Comparison of ENCODE assay signal across 10 cellular contexts in genomic region chr1:99527078-99527477, GRCh38.
A peak's percentile ranks its signal among the peaks of the same experiment; 100 is the strongest.
DNase-seq lines count a peak whose midpoint lies in the region; ATAC-seq and TF ChIP-seq lines count a peak whose summit lies in the region.
"Had no signal": no experiment of that assay in that cellular context is flagged by ENCODE, and none has a peak within 500 bp of the region (broad histone marks: within the 10 kb centered on the region; RNA-seq: fewer than 3 reads in every experiment).

No MANE protein-coding gene starts in this region.

- no peaks in the 10 kb centered on the region for H3F3A ChIP-seq in smooth muscle cell (ENCODE audit: low read depth)

- DNase-seq in HEK293T (ENCODE audit: extremely low spot score) (peak; percentile 18), SK-MEL-5 (ENCODE audit: low read depth, low spot score) (peak; percentile 53), fibroblast of villous mesenchyme (ENCODE audit: low read depth) (peak; percentile 37), smooth muscle cell (lab: John Stamatoyannopoulos, UW; ENCODE audit: unreplicated experiment) (no peak), stomach (no peak), MV-4-11 (lab: John Stamatoyannopoulos, UW) (no peak)
- DNase-seq: activated CD8-positive, alpha-beta memory T cell treated with anti-CD3 and anti-CD28 coated beads, Interleukin-2, amount 10 ng/mL, durations not matched to agents 7 days and 5 days; NCI-H2227 treated with DMSO at 0.1 percent for 48 hours had no signal

- no peaks in the 10 kb centered on the region for H4K20me1 ChIP-seq in smooth muscle cell (ENCODE audit: low read depth)

- H3K27me3 ChIP-seq in smooth muscle cell (ENCODE audit: low read depth) (no peaks in the 10 kb centered on the region), stomach (no peaks in the 10 kb centered on the region)
- H3K27me3 ChIP-seq: neutrophil had no signal

- 66% methylated on average over 3 of the region's 3 CpGs for WGBS in smooth muscle cell (ENCODE audit: low lambda C conversion rate)
- 82 to 94% (median 86%) methylated on average over 3 of the region's 3 CpGs for WGBS in stomach, 5 donors

- POLR2A ChIA-PET in HEK293T (lab: Yijun Ruan, JAX): no interaction called here

- H3K4me1 ChIP-seq in smooth muscle cell (ENCODE audit: low read depth): peaks cover 9% of the 10 kb centered on the region
- no peaks in the 10 kb centered on the region for H3K4me1 ChIP-seq in stomach

- no peak for ATAC-seq in GM18505 (IDR thresholded peaks at IDR 0.05; ENCODE audit: unreplicated experiment)
- ATAC-seq: activated CD8-positive, alpha-beta memory T cell treated with anti-CD3 and anti-CD28 coated beads, Interleukin-2, amount 10 ng/mL, durations not matched to agents 7 days and 5 days had no signal

- peaks cover 2% of the 10 kb centered on the region for H3K9me3 ChIP-seq in smooth muscle cell (replicated peaks; ENCODE audit: low read depth)
- H3K9me3 ChIP-seq in stomach: no peaks in the 10 kb centered on the region
- H3K9me3 ChIP-seq: neutrophil had no signal

- H3K79me2 ChIP-seq in smooth muscle cell (ENCODE audit: low read depth): no peaks in the 10 kb centered on the region

- no peak overlapping the region for H3K9ac ChIP-seq in smooth muscle cell (ENCODE audit: low read depth)

- CTCF ChIA-PET in HEK293T (lab: Yijun Ruan, JAX): interaction anchor here (0.5 to 1.6 kb wide), 6 partner anchors 10 to 1606 kb away, joined by 3 to 5 read pairs (median 3); partner anchors contain the start of gene DPYD

- in situ Hi-C loops in SK-MEL-5 (cut with HindIII; ENCODE audit: low pct_unique_long_range_greater_than_20kb, low sequenced_read_pairs): no loop called here

- TF ChIP-seq EP300 in stomach (IDR thresholded peaks at IDR 0.05): no peak

- H3K36me3 ChIP-seq in smooth muscle cell (ENCODE audit: low read depth) (no peaks in the 10 kb centered on the region), stomach (no peaks in the 10 kb centered on the region)
- H3K36me3 ChIP-seq: neutrophil had no signal

- TF ChIP-seq CTCF in fibroblast of villous mesenchyme (IDR thresholded peaks at IDR 0.05; ENCODE audit: insufficient read depth, low read depth, low read length) (peak; percentile 48), smooth muscle cell (IDR thresholded peaks at IDR 0.05; ENCODE audit: borderline replicate concordance, insufficient read depth, poor library complexity, severe bottlenecking) (peak; percentile 40), stomach (IDR thresholded peaks at IDR 0.05) (no peak)

- intact Hi-C loops in stomach (cut with DNase I; ENCODE audit: low total_unique reads): no loop called here

- H3K27ac ChIP-seq in smooth muscle cell (ENCODE audit: low read depth) (no peak overlapping the region), stomach (no peak overlapping the region)
- H3K27ac ChIP-seq: neutrophil had no signal

- no peak overlapping the region for H3K4me3 ChIP-seq in fibroblast of villous mesenchyme (ENCODE audit: low read depth, low read length)
- no peak overlapping the region for H3K4me3 ChIP-seq in smooth muscle cell
- H3K4me3 ChIP-seq in stomach: no peak overlapping the region

- TF ChIP-seq POLR2A in stomach (IDR thresholded peaks at IDR 0.05) (no peak), GM18505 (IDR thresholded peaks at IDR 0.05; ENCODE audit: borderline replicate concordance, extremely low read depth, insufficient read depth, insufficient read length) (no peak)

- H3K4me2 ChIP-seq in smooth muscle cell: no peak overlapping the region

- H2AFZ ChIP-seq in smooth muscle cell (ENCODE audit: low read depth): peak overlapping the region; percentile 8

TF ChIP-seq in HEK293T, 16 proteins besides CTCF, POLR2A, EP300 and RAD21:
- TF ChIP-seq SUZ12 (IDR thresholded peaks at IDR 0.05) (no peak), FOXA1 (IDR thresholded peaks at IDR 0.05) (no peak), TARDBP (IDR thresholded peaks at IDR 0.05) (no peak), SP1 (IDR thresholded peaks at IDR 0.05) (no peak), ZNF384 (IDR thresholded peaks at IDR 0.05) (no peak), FOXK2 (IDR thresholded peaks at IDR 0.05) (no peak), NFRKB (IDR thresholded peaks at IDR 0.05) (no peak), FOXM1 (IDR thresholded peaks at IDR 0.05; ENCODE audit: borderline replicate concordance) (no peak), BHLHE40 (IDR thresholded peaks at IDR 0.05; ENCODE audit: borderline replicate concordance) (no peak), ELF4 (IDR thresholded peaks at IDR 0.05) (no peak), PKNOX1 (IDR thresholded peaks at IDR 0.05) (no peak), LEF1 (IDR thresholded peaks at IDR 0.05; ENCODE audit: borderline replicate concordance) (no peak), HDGF (IDR thresholded peaks at IDR 0.05; ENCODE audit: borderline replicate concordance) (no peak), L3MBTL2 (conservative IDR thresholded peaks at IDR 0.05) (no peak), CTBP1 (IDR thresholded peaks at IDR 0.05; ENCODE audit: borderline replicate concordance) (no peak), ARNT (IDR thresholded peaks at IDR 0.05) (no peak)

Comparison
In these comparisons a context has a peak if more than half of its experiments do, and no peak if none do; other contexts are left out.
1. DNase-seq: peak in HEK293T (single experiment), SK-MEL-5 (single experiment) and fibroblast of villous mesenchyme (single experiment); none in smooth muscle cell (single experiment), stomach (single experiment) and MV-4-11 (single experiment).
2. CTCF ChIP-seq: peak in fibroblast of villous mesenchyme (single experiment) and smooth muscle cell (single experiment); none in stomach (0 of 7).